In genomic region chr4:107999932-108000539, GRCh38 we compare ENCODE assay signal across 1 cellular context.
TF ChIP-seq lines count a peak whose summit lies in the region.

No MANE protein-coding gene starts in this region.

TF ChIP-seq in K562, 482 proteins besides CTCF, POLR2A, EP300 and RAD21 (continued from another document):
- TF ChIP-seq MNT (conservative IDR thresholded peaks at IDR 0.05) (0 out of 4 replicates have a peak, but pooled peaks of 1 of the 2 experiments have one; percentile 18), ARNT (IDR thresholded peaks at IDR 0.05) (no peak), RCOR1 (IDR thresholded peaks at IDR 0.05; ENCODE audit: borderline replicate concordance in 1 of 2, low read depth in 2 of 2, low read length in 2 of 2) (peak in 1 of 2 experiments; percentile 83; a peak in 2 of 4 replicates), NELFE (IDR thresholded peaks at IDR 0.05; ENCODE audit: insufficient read depth, insufficient read length) (no peak), ATF4 (CRISPR knock-in tag; IDR thresholded peaks at IDR 0.05) (peak; percentile 92), AFF4 (CRISPR knock-in tag; IDR thresholded peaks at IDR 0.05) (no peak), ILK (tag; IDR thresholded peaks at IDR 0.05; ENCODE audit: borderline replicate concordance, low read depth) (no peak), PHF8 (IDR thresholded peaks at IDR 0.05; ENCODE audit: borderline replicate concordance, low read length) (no peak), RFX7 (CRISPR knock-in tag; IDR thresholded peaks at IDR 0.05) (no peak), NRF1 (conservative IDR thresholded peaks at IDR 0.05 in 1 of 2, IDR thresholded peaks at IDR 0.05 in 1 of 2) (no peak), GABPB1 (CRISPR knock-in tag; IDR thresholded peaks at IDR 0.05) (no peak), ZMIZ1 (IDR thresholded peaks at IDR 0.05; ENCODE audit: low read depth in 2 of 2, low read length in 2 of 2) (no peak), MTA2 (IDR thresholded peaks at IDR 0.05; ENCODE audit: low read depth) (no peak), RAD51 (IDR thresholded peaks at IDR 0.05; ENCODE audit: borderline replicate concordance, low read depth) (no peak), FOS (IDR thresholded peaks at IDR 0.05; ENCODE audit: extremely low read depth, insufficient read length) (no peak), PPARD (CRISPR knock-in tag; IDR thresholded peaks at IDR 0.05) (no peak), ZNF121 (CRISPR knock-in tag; conservative IDR thresholded peaks at IDR 0.05) (no peak), ZBTB5 (IDR thresholded peaks at IDR 0.05) (no peak), HSF4 (CRISPR knock-in tag; IDR thresholded peaks at IDR 0.05; ENCODE audit: borderline replicate concordance) (no peak), PYGO2 (tag; IDR thresholded peaks at IDR 0.05) (no peak), SRSF1 (IDR thresholded peaks at IDR 0.05; ENCODE audit: low read depth, low read length) (no peak), PTTG1 (tag; IDR thresholded peaks at IDR 0.05; ENCODE audit: low read depth) (no peak), ZNF146 (CRISPR knock-in tag; IDR thresholded peaks at IDR 0.05; ENCODE audit: unreplicated experiment) (no peak), TAF7 (tag; IDR thresholded peaks at IDR 0.05) (no peak)
